1 cellular context compared by ENCODE assay signal in genomic region chr1:61077676-61078521, GRCh38.
TF ChIP-seq lines count a peak whose summit lies in the region.

No MANE protein-coding gene starts in this region.

TF ChIP-seq in HEK293, 187 proteins besides CTCF, POLR2A, EP300 and RAD21 (continued from another document):
- no peak for TF ChIP-seq ZNF138 (tag by site-specific recombination; IDR thresholded peaks at IDR 0.05; ENCODE audit: borderline replicate concordance)
- TF ChIP-seq ZNF391 (tag by site-specific recombination; IDR thresholded peaks at IDR 0.05; ENCODE audit: borderline replicate concordance, low read depth) = no peak; the same call in 1 of the 2 replicates
- no peak for TF ChIP-seq ZNF843 (tag by site-specific recombination; IDR thresholded peaks at IDR 0.05)
- TF ChIP-seq ZBTB6 (tag by site-specific recombination; IDR thresholded peaks at IDR 0.05) = peak; percentile 57
- no peak for TF ChIP-seq ZNF777 (tag by site-specific recombination; IDR thresholded peaks at IDR 0.05; ENCODE audit: borderline replicate concordance)
- peak; percentile 12; the same call in 1 of the 2 replicates for TF ChIP-seq ZNF10 (tag by site-specific recombination; IDR thresholded peaks at IDR 0.05)
- TF ChIP-seq ZEB2 (tag by site-specific recombination; IDR thresholded peaks at IDR 0.05) = 0 out of 2 replicates have a peak, but pooled peaks have one; percentile 52
- TF ChIP-seq ZNF792 (tag by site-specific recombination; IDR thresholded peaks at IDR 0.05) = no peak
- 0 out of 2 replicates have a peak, but pooled peaks have one; percentile 22 for TF ChIP-seq ZNF561 (tag by site-specific recombination; IDR thresholded peaks at IDR 0.05; ENCODE audit: borderline replicate concordance)
- TF ChIP-seq OSR2 (tag by site-specific recombination; IDR thresholded peaks at IDR 0.05) = no peak
- TF ChIP-seq ZNF530 (tag by site-specific recombination; IDR thresholded peaks at IDR 0.05; ENCODE audit: low read depth) = no peak
- TF ChIP-seq ZNF548 (tag by site-specific recombination; IDR thresholded peaks at IDR 0.05) = no peak
- 0 out of 2 replicates have a peak, but pooled peaks have one; percentile 35 for TF ChIP-seq ZBTB11 (tag by site-specific recombination; conservative IDR thresholded peaks at IDR 0.05; ENCODE audit: low read depth)
- TF ChIP-seq ZNF629 (tag by site-specific recombination; IDR thresholded peaks at IDR 0.05) = peak; percentile 48; the same call in 1 of the 2 replicates
- no peak for TF ChIP-seq ZNF623 (tag by site-specific recombination; IDR thresholded peaks at IDR 0.05)
- TF ChIP-seq ZNF549 (tag by site-specific recombination; IDR thresholded peaks at IDR 0.05) = no peak
- peak; percentile 55 for TF ChIP-seq PATZ1 (tag by site-specific recombination; IDR thresholded peaks at IDR 0.05)
- TF ChIP-seq PRDM10 (tag by site-specific recombination; IDR thresholded peaks at IDR 0.05) = peak; percentile 90
- no peak for TF ChIP-seq ZNF660 (tag by site-specific recombination; IDR thresholded peaks at IDR 0.05)
- TF ChIP-seq ZNF280D (tag by site-specific recombination; IDR thresholded peaks at IDR 0.05) = no peak
- no peak for TF ChIP-seq OVOL3 (tag by site-specific recombination; IDR thresholded peaks at IDR 0.05)
- 0 out of 2 replicates have a peak, but pooled peaks have one; percentile 27 for TF ChIP-seq ZSCAN30 (tag by site-specific recombination; IDR thresholded peaks at IDR 0.05)
- no peak for TF ChIP-seq ZNF529 (tag by site-specific recombination; IDR thresholded peaks at IDR 0.05; ENCODE audit: insufficient replicate concordance)
- TF ChIP-seq BCL6B (tag by site-specific recombination; IDR thresholded peaks at IDR 0.05) = no peak
